7 cellular contexts compared by ENCODE assay signal in genomic region chr22:44110656-44111055, GRCh38.
DNase-seq lines count a peak whose midpoint lies in the region; ATAC-seq, FAIRE-seq and TF ChIP-seq lines count a peak whose summit lies in the region.
"Not testable (repeated sequence)": the region's sequence is repeated elsewhere in the genome, so short reads cannot be mapped to it uniquely, and the experiment has no call there.

No MANE protein-coding gene starts in this region.

- WGBS in aorta, 2 donors: 96 to 97% methylated on average over 6 of the region's 6 CpGs

- H3K9me3 ChIP-seq in WERI-Rb-1 (ENCODE audit: severe bottlenecking); left ventricle myocardium inferior (replicated peaks); kidney (ENCODE audit: control insufficient read depth in 1 of 2, low read length in 2 of 2); aorta (ENCODE audit: control insufficient read depth, low read length): not testable (repeated sequence)

- not testable (repeated sequence) for FAIRE-seq in kidney (lab: Jason Lieb, UNC)

- H3K9ac ChIP-seq in kidney (ENCODE audit: low read length in 2 of 2): not testable (repeated sequence)

- H3K27ac ChIP-seq in WERI-Rb-1: peak overlapping the region; percentile 65
- peak overlapping the region; percentile 73 for H3K27ac ChIP-seq in left ventricle myocardium inferior (replicated peaks)
- H3K27ac ChIP-seq in kidney (ENCODE audit: low read depth in 2 of 2, low read length in 2 of 2); aorta (ENCODE audit: low read depth in 1 of 2, low read length in 2 of 2): not testable (repeated sequence)

- H3K27me3 ChIP-seq in WERI-Rb-1 (ENCODE audit: insufficient read depth, low read depth, severe bottlenecking); left ventricle myocardium inferior (ENCODE audit: low read depth); aorta (ENCODE audit: control insufficient read depth in 1 of 2, insufficient read depth in 2 of 2, low read length in 1 of 2): not testable (repeated sequence)

- not testable (repeated sequence) for H3K4me3 ChIP-seq in WERI-Rb-1 (ENCODE audit: low read depth, low read length); left ventricle myocardium inferior; kidney (ENCODE audit: low read length in 2 of 2); aorta (ENCODE audit: low read length in 2 of 2)

- not testable (repeated sequence) for ATAC-seq in Right ventricle myocardium superior (ENCODE audit: poor library complexity); aorta (ENCODE audit: low FRiP score)

- H3K36me3 ChIP-seq in WERI-Rb-1; left ventricle myocardium inferior; kidney (ENCODE audit: control insufficient read depth in 1 of 2, insufficient read depth in 2 of 2, low read length in 2 of 2); aorta (ENCODE audit: control insufficient read depth in 1 of 2, insufficient read depth in 2 of 2, low read length in 1 of 2): not testable (repeated sequence)

- intact Hi-C loops in Right ventricle myocardium superior (cut with DNase I); left ventricle myocardium inferior (cut with micrococcal nuclease); kidney (cut with DNase I); posterior vena cava (cut with DNase I); aorta (cut with DNase I): not testable (repeated sequence)

- H3K4me1 ChIP-seq in left ventricle myocardium inferior: peaks cover 42% of the 10 kb centered on the region
- H3K4me1 ChIP-seq in kidney (ENCODE audit: control insufficient read depth in 1 of 2, insufficient read depth in 1 of 2, low read depth in 1 of 2, low read length in 2 of 2); aorta (ENCODE audit: control insufficient read depth in 1 of 2, insufficient read depth in 2 of 2, low read length in 2 of 2): not testable (repeated sequence)

- not testable (repeated sequence) for TF ChIP-seq CTCF in WERI-Rb-1 (IDR thresholded peaks at IDR 0.05; ENCODE audit: low read depth, low read length); left ventricle myocardium inferior (IDR thresholded peaks at IDR 0.05; ENCODE audit: borderline replicate concordance); kidney (IDR thresholded peaks at IDR 0.05; ENCODE audit: borderline replicate concordance, extremely low read depth, insufficient read depth)

- peak; percentile 1 for DNase-seq in NCI-H524 treated with DMSO at 0.1 percent for 48 hours (lab: John Stamatoyannopoulos, UW)
- DNase-seq in WERI-Rb-1: peak; percentile 77
- DNase-seq in Right ventricle myocardium superior: peak; percentile 20
- not testable (repeated sequence) for DNase-seq in left ventricle myocardium inferior
- peak; percentile 6 for DNase-seq in kidney
- DNase-seq in posterior vena cava (ENCODE audit: low spot score): peak; percentile 17
- peak; percentile 2 to 9 for DNase-seq in aorta
